8 cellular contexts compared by ENCODE assay signal in genomic region chr15:60479361-60479684, GRCh38. TPM values are rescaled to one million over a fixed set of nuclear protein-coding genes. Genes with fewer than 3 reads are reported as not detected.
A peak's percentile ranks its signal among the peaks of the same experiment; 100 is the strongest.
DNase-seq lines count a peak whose midpoint lies in the region; TF ChIP-seq lines count a peak whose summit lies in the region.

No MANE protein-coding gene starts in this region.

- peak overlapping the region; percentile 85 for H3K27ac ChIP-seq in cingulate gyrus (ENCODE audit: low read depth, low read length)
- H3K27ac ChIP-seq in muscle layer of duodenum (ENCODE audit: low read length): peak overlapping the region; percentile 98

- H3K4me3 Mint-ChIP-seq in IgD-negative memory B cell: peak overlapping the region; percentile 92 to 100 (median 100)

- no peaks in the 10 kb centered on the region for H3K27me3 Mint-ChIP-seq in IgD-negative memory B cell

- no peak for TF ChIP-seq CTCF in GM12865 (IDR thresholded peaks at IDR 0.05; ENCODE audit: insufficient read depth, low read depth, low read length, missing control alignments)

- no peak for DNase-seq in GM12865 (ENCODE audit: low read depth)
- no peak for DNase-seq in COLO829 (ENCODE audit: low spot score)
- no peak for DNase-seq in A172 (ENCODE audit: low spot score)
- no peak for DNase-seq in effector CD4-positive, alpha-beta T cell
- DNase-seq in NCI-H2107 treated with DMSO at 0.1 percent for 48 hours (lab: John Stamatoyannopoulos, UW; ENCODE audit: unreplicated experiment): no peak

- H3K4me3 ChIP-seq in GM12865 (ENCODE audit: low read depth, low read length) (peak overlapping the region; percentile 92), muscle layer of duodenum (ENCODE audit: low read depth in 1 of 2, low read length in 2 of 2) (peak overlapping the region; percentile 89 to 96)

- H3K4me1 Mint-ChIP-seq in IgD-negative memory B cell: peaks cover 29 to 41% (median 41%) of the 10 kb centered on the region in 3 donors

- no peaks in the 10 kb centered on the region for H3K9me3 Mint-ChIP-seq in IgD-negative memory B cell

- H3K36me3 ChIP-seq in muscle layer of duodenum (ENCODE audit: control insufficient read depth in 1 of 2, insufficient read depth in 2 of 2, low read length in 2 of 2): peaks cover 6 to 14% of the 10 kb centered on the region in 2 donors

- H3K9me3 ChIP-seq in muscle layer of duodenum (ENCODE audit: control insufficient read depth in 1 of 2, low read length in 2 of 2): no peaks in the 10 kb centered on the region

- peaks cover 14 to 29% of the 10 kb centered on the region in 2 donors for H3K4me1 ChIP-seq in muscle layer of duodenum (ENCODE audit: control insufficient read depth in 1 of 2, insufficient read depth in 2 of 2, low read length in 2 of 2)

- H3K27me3 ChIP-seq in muscle layer of duodenum (ENCODE audit: low read depth, low read length): no peaks in the 10 kb centered on the region

- peaks cover 1% of the 10 kb centered on the region for H3K36me3 Mint-ChIP-seq in IgD-negative memory B cell

- peak overlapping the region; percentile 90 to 100 (median 100) for H3K27ac Mint-ChIP-seq in IgD-negative memory B cell

RNA-seq across cellular contexts. Expression of gene ICE2, which starts 0.4 kb away (rescaled TPM):
- 52.8 TPM for polyA plus RNA-seq in IgD-negative memory B cell
- 29.2 and 31.9 TPM in 2 replicates for total RNA-seq in A172 (2014; rRNA removed; shearing (Covaris generic))
